ENCODE assay signal across 2 cellular contexts in the genomic region with DNA sequence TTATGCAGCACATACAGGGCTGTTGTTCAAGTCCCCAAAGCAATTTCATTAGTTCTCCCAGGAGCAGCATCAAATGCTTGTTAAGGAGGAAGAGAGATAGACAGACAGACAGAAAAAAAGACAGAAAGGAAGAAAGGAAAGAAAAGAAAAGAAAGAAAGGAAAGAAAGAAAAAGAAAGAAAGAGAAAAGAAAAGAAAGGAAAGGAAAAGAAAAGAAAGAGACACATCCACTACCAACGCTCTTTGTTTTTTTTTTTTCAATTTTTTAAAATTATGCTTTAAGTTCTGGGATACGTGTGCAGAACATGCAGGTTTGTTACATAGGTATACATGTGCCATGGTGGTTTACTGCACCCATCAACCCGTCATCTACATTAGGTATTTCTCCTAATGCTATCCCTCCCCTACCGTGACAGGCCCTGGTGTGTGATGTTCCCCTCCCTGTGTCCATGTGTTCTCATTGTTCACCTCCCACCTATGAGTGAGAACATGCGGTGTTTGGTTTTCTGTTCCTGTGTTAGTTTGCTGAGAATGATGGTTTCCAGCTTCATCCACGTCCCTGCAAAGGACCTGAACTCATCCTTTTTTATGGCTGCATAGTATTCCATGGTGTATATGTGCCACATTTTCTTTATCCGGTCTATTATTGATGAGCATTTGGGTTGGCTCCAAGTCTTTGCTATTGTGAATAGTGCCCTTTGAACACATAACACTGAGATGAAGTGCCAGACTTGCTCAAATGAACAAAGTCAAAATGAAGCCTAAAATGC.
TF ChIP-seq lines count a peak whose summit lies in the region.

No MANE protein-coding gene starts in this region.

TF ChIP-seq in HEK293, 187 proteins besides CTCF, POLR2A, EP300 and RAD21:
- TF ChIP-seq, protein P1, sequence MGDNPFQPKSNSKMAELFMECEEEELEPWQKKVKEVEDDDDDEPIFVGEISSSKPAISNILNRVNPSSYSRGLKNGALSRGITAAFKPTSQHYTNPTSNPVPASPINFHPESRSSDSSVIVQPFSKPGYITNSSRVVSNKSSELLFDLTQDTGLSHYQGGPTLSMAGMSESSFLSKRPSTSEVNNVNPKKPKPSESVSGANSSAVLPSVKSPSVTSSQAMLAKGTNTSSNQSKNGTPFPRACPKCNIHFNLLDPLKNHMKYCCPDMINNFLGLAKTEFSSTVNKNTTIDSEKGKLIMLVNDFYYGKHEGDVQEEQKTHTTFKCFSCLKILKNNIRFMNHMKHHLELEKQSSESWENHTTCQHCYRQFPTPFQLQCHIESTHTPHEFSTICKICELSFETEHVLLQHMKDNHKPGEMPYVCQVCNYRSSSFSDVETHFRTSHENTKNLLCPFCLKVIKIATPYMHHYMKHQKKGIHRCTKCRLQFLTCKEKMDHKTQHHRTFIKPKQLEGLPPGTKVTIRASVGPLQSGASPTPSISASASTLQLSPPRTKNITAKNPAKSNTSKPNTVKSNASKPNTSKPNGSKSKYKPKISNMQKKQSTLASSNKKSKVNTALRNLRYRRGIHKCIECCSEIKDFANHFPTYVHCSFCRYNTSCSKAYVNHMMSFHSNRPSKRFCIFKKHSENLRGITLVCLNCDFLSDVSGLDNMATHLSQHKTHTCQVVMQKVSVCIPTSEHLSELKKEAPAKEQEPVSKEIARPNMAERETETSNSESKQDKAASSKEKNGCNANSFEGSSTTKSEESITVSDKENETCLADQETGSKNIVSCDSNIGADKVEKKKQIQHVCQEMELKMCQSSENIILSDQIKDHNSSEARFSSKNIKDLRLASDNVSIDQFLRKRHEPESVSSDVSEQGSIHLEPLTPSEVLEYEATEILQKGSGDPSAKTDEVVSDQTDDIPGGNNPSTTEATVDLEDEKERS (tag by site-specific recombination; IDR thresholded peaks at IDR 0.05), result 0 out of 2 replicates have a peak, but pooled peaks have one; percentile 57
- TF ChIP-seq ZNF146 (tag by site-specific recombination; IDR thresholded peaks at IDR 0.05) (peak; percentile 86), PRDM1 (tag by site-specific recombination; IDR thresholded peaks at IDR 0.05) (peak; percentile 67; the same call in 1 of the 2 replicates), ZNF580 (tag by site-specific recombination; IDR thresholded peaks at IDR 0.05) (peak; percentile 77)

TF ChIP-seq in K562, 482 proteins besides CTCF, POLR2A, EP300 and RAD21:
- peak; percentile 76 for TF ChIP-seq U2AF1 (optimal IDR thresholded peaks at IDR 0.05; ENCODE audit: low read depth, low read length)
- TF ChIP-seq RBM25 (IDR thresholded peaks at IDR 0.05; ENCODE audit: low read depth, low read length, severe bottlenecking), result peak; percentile 21
- peak; percentile 54 for TF ChIP-seq ZNF146 (CRISPR knock-in tag; IDR thresholded peaks at IDR 0.05; ENCODE audit: unreplicated experiment)
- 0 out of 2 replicates have a peak, but pooled peaks have one; percentile 46 for TF ChIP-seq ZNF512 (tag; IDR thresholded peaks at IDR 0.05)
